In the genomic region with DNA sequence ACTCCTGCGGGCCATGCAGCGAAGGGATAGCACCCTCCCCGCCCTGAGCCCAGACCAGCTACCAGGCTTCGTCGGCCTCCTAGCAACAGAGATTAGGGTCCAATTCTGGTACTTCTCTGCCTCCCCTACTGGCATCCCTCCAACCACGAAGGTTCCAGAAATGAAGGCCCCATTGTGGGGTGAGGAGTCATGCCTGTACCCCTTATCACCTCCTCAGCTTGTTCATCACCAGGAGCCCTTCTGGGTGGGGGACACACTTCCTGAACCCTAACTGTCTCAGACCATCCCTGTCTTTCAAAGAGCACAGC, we compare ENCODE assay signal across 13 cellular contexts. TPM values are rescaled to one million over a fixed set of nuclear protein-coding genes. Genes with fewer than 3 reads are reported as not detected.
DNase-seq lines count a peak whose midpoint lies in the region; ATAC-seq and TF ChIP-seq lines count a peak whose summit lies in the region.
"Had no signal": no experiment of that assay in that cellular context is flagged by ENCODE, and none has a peak within 500 bp of the region (broad histone marks: within the 10 kb centered on the region; RNA-seq: fewer than 3 reads in every experiment).

No MANE protein-coding gene starts in this region.

- no peak overlapping the region for H3K4me3 ChIP-seq in sigmoid colon

- peaks cover 0 to 31% (median 27%) of the 10 kb centered on the region in 4 donors for H3K4me1 ChIP-seq in sigmoid colon

- intact Hi-C loops in sigmoid colon (cut with DNase I): no loop called here

- TF ChIP-seq POLR2A in sigmoid colon (IDR thresholded peaks at IDR 0.05): no peak

- H3K27me3 ChIP-seq in sigmoid colon: peaks cover 15 to 55% (median 36%) of the 10 kb centered on the region in 3 donors

- no peaks in the 10 kb centered on the region for H3K36me3 ChIP-seq in sigmoid colon
- H3K36me3 ChIP-seq: left lung, thoracic aorta had no signal

- CTCF ChIA-PET in RWPE1 (lab: Yijun Ruan, JAX): interaction anchor here (0.6 to 1.5 kb wide), 3 partner anchors 25 to 394 kb away, joined by 3 to 9 read pairs (median 6); a partner anchor contains a TSS

- H3K4me3 Mint-ChIP-seq in T-helper 2 cell treated with Interferon-gamma antibody and Interleukin-4, amounts not matched to agents 5 μg/mL and 100 μg/mL, for 36 hours: peak overlapping the region; percentile 82

- TF ChIP-seq EP300 in sigmoid colon (IDR thresholded peaks at IDR 0.05): no peak

- H3K27ac ChIP-seq in RWPE1 (peak overlapping the region; percentile 95), epithelial cell of prostate (peak overlapping the region; percentile 99), sigmoid colon (no peak overlapping the region)
- H3K27ac ChIP-seq: left lung, thoracic aorta had no signal

- H3K27ac Mint-ChIP-seq in T-helper 2 cell treated with Interferon-gamma antibody and Interleukin-4, amounts not matched to agents 5 μg/mL and 100 μg/mL, for 36 hours: no peak overlapping the region

- H3K27me3 Mint-ChIP-seq in T-helper 2 cell treated with Interferon-gamma antibody and Interleukin-4, amounts not matched to agents 5 μg/mL and 100 μg/mL, for 36 hours (ENCODE audit: low read depth): peaks cover 21% of the 10 kb centered on the region

- H3K9me3 Mint-ChIP-seq in T-helper 2 cell treated with Interferon-gamma antibody and Interleukin-4, amounts not matched to agents 5 μg/mL and 100 μg/mL, for 36 hours: no peaks in the 10 kb centered on the region
- H3K9me3 Mint-ChIP-seq: activated naive CD4-positive, alpha-beta T cell treated with anti-CD3 and anti-CD28 coated beads, Interleukin-2, amount 50 U/mL, for 72 hours had no signal

- TF ChIP-seq CTCF in RWPE1 (conservative IDR thresholded peaks at IDR 0.05; ENCODE audit: low read depth) (no peak), sigmoid colon (IDR thresholded peaks at IDR 0.05) (no peak)

- DNase-seq in T-helper 2 cell treated with Interferon-gamma antibody and Interleukin-4, amounts not matched to agents 5 μg/mL and 100 μg/mL, for 36 hours (ENCODE audit: low spot score): no peak
- DNase-seq in T-helper 2 cell (no peak), RWPE1 (ENCODE audit: low spot score) (no peak), epithelial cell of prostate (ENCODE audit: low read depth, low spot score) (no peak), sigmoid colon (peak; percentile 54)
- no peak for DNase-seq in activated naive CD4-positive, alpha-beta T cell treated with anti-CD3 and anti-CD28 coated beads, Interleukin-2, amount 50 U/mL, for 16 hours
- no peak for DNase-seq in stimulated activated CD4-positive, alpha-beta T cell treated with anti-CD3 and anti-CD28 coated beads, Interleukin-4, amount 100 ng/mL, for 4 hours
- DNase-seq: activated CD4-positive, alpha-beta T cell treated with anti-CD3 and anti-CD28 coated beads for 1 hour; NCI-H1092 had no signal

- WGBS in sigmoid colon, 2 donors: 88 to 92% methylated on average over 6 of the region's 6 CpGs

- POLR2A ChIA-PET in RWPE1 (lab: Yijun Ruan, JAX; ENCODE audit: low non-redundant PET): interaction anchor here (1.0 to 1.2 kb wide), 2 partner anchors 16 to 24 kb away, joined by 3 to 4 read pairs; no protein-coding TSS in a partner anchor

- peaks cover 15% of the 10 kb centered on the region for H3K4me1 Mint-ChIP-seq in T-helper 2 cell treated with Interferon-gamma antibody and Interleukin-4, amounts not matched to agents 5 μg/mL and 100 μg/mL, for 36 hours (ENCODE audit: low read depth)

- no peaks in the 10 kb centered on the region for H3K9me3 ChIP-seq in sigmoid colon
- H3K9me3 ChIP-seq: left lung, thoracic aorta had no signal

- no peak for ATAC-seq in GM18517 (IDR thresholded peaks at IDR 0.05; ENCODE audit: unreplicated experiment)
- ATAC-seq: activated naive CD4-positive, alpha-beta T cell treated with anti-CD3 and anti-CD28 coated beads, Interleukin-2, amount 50 U/mL, for 72 hours; left lung had no signal

- no peaks in the 10 kb centered on the region for H3K36me3 Mint-ChIP-seq in T-helper 2 cell treated with Interferon-gamma antibody and Interleukin-4, amounts not matched to agents 5 μg/mL and 100 μg/mL, for 36 hours (ENCODE audit: low read depth)
- H3K36me3 Mint-ChIP-seq: activated naive CD4-positive, alpha-beta T cell treated with anti-CD3 and anti-CD28 coated beads, Interleukin-2, amount 50 U/mL, for 72 hours had no signal

RNA-seq across cellular contexts. Expression of gene PHLDA2, which starts 1.8 kb away (rescaled TPM):
- total RNA-seq in sigmoid colon: 1 to 10 TPM in 1 of 4 donors, not detected in 3; 1.7 TPM
- 10 to 100 TPM; 33.0 to 37.9 (median 37.8) TPM for polyA plus RNA-seq in sigmoid colon

RNA-seq across cellular contexts. Expression of gene CDKN1C, which starts 41.9 kb away (rescaled TPM):
- total RNA-seq in sigmoid colon: 10 to 100 TPM; 37.2 to 54.3 (median 47.4) TPM
- 10 to 100 TPM in 1 of 3 donors, 1 to 10 TPM in 2; 5.3 to 14.4 (median 7.9) TPM for polyA plus RNA-seq in sigmoid colon

Comparison
In these comparisons a context has a peak if more than half of its experiments do, and no peak if none do; other contexts are left out.
1. H3K27ac ChIP-seq: peak in RWPE1 (single experiment) and epithelial cell of prostate (single experiment); none in sigmoid colon (0 of 4).